In the genomic region with DNA sequence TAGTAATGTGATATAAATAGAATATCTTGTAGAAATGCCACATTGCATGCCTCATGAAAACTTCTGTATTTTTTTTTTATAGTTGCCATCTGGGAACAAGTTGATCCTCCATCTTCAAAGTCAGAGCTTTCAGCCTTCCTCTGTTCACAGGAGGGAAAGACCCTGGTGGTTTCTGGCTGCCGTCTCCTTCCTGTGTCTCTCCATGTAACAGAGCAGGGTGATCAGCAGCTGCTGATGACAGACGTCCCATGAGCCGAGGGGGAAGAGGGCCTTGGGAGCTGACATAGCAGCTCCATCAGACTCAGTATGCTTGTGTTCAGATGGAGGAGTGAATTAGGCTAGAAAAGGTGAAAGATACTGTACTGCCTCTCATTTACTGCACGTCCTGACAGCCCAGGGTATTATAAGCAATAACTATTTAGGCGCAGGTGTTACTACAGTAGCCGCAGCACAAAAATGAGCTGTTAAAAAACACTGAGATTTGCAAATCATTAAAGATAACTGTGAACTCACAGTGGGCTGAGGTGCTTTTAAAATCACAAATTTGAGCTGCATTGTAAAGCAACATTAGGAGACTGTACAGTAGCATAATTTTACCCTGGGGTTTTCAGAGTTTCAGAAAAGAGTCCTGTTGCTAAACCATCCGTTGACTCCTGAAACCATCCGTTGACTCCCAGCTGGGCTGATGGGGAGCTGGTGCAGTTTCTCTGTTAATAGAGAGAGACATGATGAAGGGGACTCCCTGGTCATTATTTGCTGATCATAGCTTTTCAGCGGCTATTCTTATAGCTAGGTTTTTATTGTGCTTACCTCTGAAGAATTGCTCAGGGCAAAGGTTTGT, we compare ENCODE assay signal across 20 cellular contexts.
DNase-seq lines count a peak whose midpoint lies in the region; ATAC-seq, FAIRE-seq and TF ChIP-seq lines count a peak whose summit lies in the region.
"Had no signal": no experiment of that assay in that cellular context is flagged by ENCODE, and none has a peak within 500 bp of the region (broad histone marks: within the 10 kb centered on the region; RNA-seq: fewer than 3 reads in every experiment).

No MANE protein-coding gene starts in this region.

- no peaks in the 10 kb centered on the region for H3K36me3 Mint-ChIP-seq in T-helper 2 cell treated with Interferon-gamma antibody and Interleukin-4, amounts not matched to agents 5 μg/mL and 100 μg/mL, for 36 hours (ENCODE audit: low read depth)

- peaks cover 4% of the 10 kb centered on the region for H3K9me3 ChIP-seq in WERI-Rb-1 (ENCODE audit: severe bottlenecking)
- H3K9me3 ChIP-seq: body of pancreas, colonic mucosa, gastrocnemius medialis, left ventricle myocardium inferior, ovary, transverse colon had no signal

- H3K4me3 Mint-ChIP-seq in T-helper 2 cell treated with Interferon-gamma antibody and Interleukin-4, amounts not matched to agents 5 μg/mL and 100 μg/mL, for 36 hours = no peak overlapping the region

- H3K27me3 Mint-ChIP-seq in T-helper 2 cell treated with Interferon-gamma antibody and Interleukin-4, amounts not matched to agents 5 μg/mL and 100 μg/mL, for 36 hours (ENCODE audit: low read depth) = peaks cover 13% of the 10 kb centered on the region

- no peak for TF ChIP-seq CTCF in WERI-Rb-1 (IDR thresholded peaks at IDR 0.05; ENCODE audit: low read depth, low read length)

- no peak for FAIRE-seq in GM12891 (lab: Jason Lieb, UNC)
- FAIRE-seq: endothelial cell of umbilical vein had no signal

- no peaks in the 10 kb centered on the region for H3K4me1 Mint-ChIP-seq in T-helper 2 cell treated with Interferon-gamma antibody and Interleukin-4, amounts not matched to agents 5 μg/mL and 100 μg/mL, for 36 hours (ENCODE audit: low read depth)

- H3K27me3 ChIP-seq in WERI-Rb-1 (ENCODE audit: insufficient read depth, low read depth, severe bottlenecking) = no peaks in the 10 kb centered on the region
- H3K27me3 ChIP-seq: body of pancreas, colonic mucosa, gastrocnemius medialis, ovary, transverse colon had no signal

- TF ChIP-seq POLR2A in GM12891 (IDR thresholded peaks at IDR 0.05; ENCODE audit: low read depth, low read length) = no peak

- H3K27ac Mint-ChIP-seq in T-helper 2 cell treated with Interferon-gamma antibody and Interleukin-4, amounts not matched to agents 5 μg/mL and 100 μg/mL, for 36 hours = no peak overlapping the region

- no peak overlapping the region for H3K4me3 ChIP-seq in WERI-Rb-1 (ENCODE audit: low read depth, low read length)
- H3K4me3 ChIP-seq: body of pancreas, colonic mucosa, gastrocnemius medialis, left ventricle myocardium inferior, ovary, smooth muscle cell, transverse colon had no signal

- no peaks in the 10 kb centered on the region for H3K9me3 Mint-ChIP-seq in T-helper 2 cell treated with Interferon-gamma antibody and Interleukin-4, amounts not matched to agents 5 μg/mL and 100 μg/mL, for 36 hours

- no peaks in the 10 kb centered on the region for H3K36me3 ChIP-seq in WERI-Rb-1
- H3K36me3 ChIP-seq: colonic mucosa, gastrocnemius medialis, left ventricle myocardium inferior, ovary, transverse colon had no signal

- DNase-seq in WERI-Rb-1 (peak; percentile 11), NCI-H187 treated with DMSO at 0.1 percent for 48 hours (lab: John Stamatoyannopoulos, UW) (no peak), GM12891 (ENCODE audit: insufficient read length, low spot score) (no peak)
- DNase-seq in T-helper 2 cell treated with Interferon-gamma antibody and Interleukin-4, amounts not matched to agents 5 μg/mL and 100 μg/mL, for 36 hours (ENCODE audit: low spot score) = no peak
- no peak for DNase-seq in stimulated activated CD4-positive, alpha-beta T cell treated with anti-CD3 and anti-CD28 coated beads, Interleukin-15, amount 100 ng/mL, for 24 hours
- DNase-seq: activated naive CD4-positive, alpha-beta T cell; AML-193; body of pancreas; colonic mucosa; gastrocnemius medialis; H7; left ventricle myocardium inferior; NCI-H1105; ovary; transverse colon had no signal

- ATAC-seq in GM18502 (IDR thresholded peaks at IDR 0.05; ENCODE audit: poor library complexity, unreplicated experiment) (peak; percentile 73), GM19372 (IDR thresholded peaks at IDR 0.05; ENCODE audit: low read depth, unreplicated experiment) (peak; percentile 67), HG02852 (IDR thresholded peaks at IDR 0.05; ENCODE audit: unreplicated experiment) (peak; percentile 92)
- ATAC-seq: body of pancreas, gastrocnemius medialis had no signal

- no peak overlapping the region for H3K27ac ChIP-seq in WERI-Rb-1
- H3K27ac ChIP-seq: body of pancreas, colonic mucosa, gastrocnemius medialis, left ventricle myocardium inferior, ovary, transverse colon had no signal

TF ChIP-seq in GM12891, 5 proteins besides CTCF, POLR2A, EP300 and RAD21:
- no peak for TF ChIP-seq SPI1 (IDR thresholded peaks at IDR 0.05; ENCODE audit: low read depth, low read length)
- TF ChIP-seq TAF1 (IDR thresholded peaks at IDR 0.05; ENCODE audit: low read depth, low read length) = no peak
- no peak for TF ChIP-seq POU2F2 (IDR thresholded peaks at IDR 0.05; ENCODE audit: low read depth, low read length)
